Comparison of ENCODE assay signal across 8 cellular contexts in the genomic region with DNA sequence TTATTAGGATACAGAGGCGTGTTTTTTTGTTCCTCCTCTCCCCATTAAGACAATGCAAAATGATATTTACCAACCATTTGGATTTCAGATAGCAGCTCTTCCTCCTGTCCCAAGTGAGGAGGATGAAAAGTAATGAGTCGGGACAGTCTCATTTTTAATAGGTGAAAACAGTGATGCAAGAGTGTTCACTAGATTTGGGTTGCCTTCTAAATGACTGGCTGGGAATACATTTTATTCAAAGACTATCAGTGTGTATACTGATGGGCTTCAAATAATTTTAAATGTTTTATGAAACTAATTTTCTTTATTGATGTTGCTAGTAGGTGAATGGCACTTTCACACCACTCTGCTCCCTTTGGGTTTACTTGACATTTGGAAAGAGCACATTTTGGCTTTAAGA. TPM values are rescaled to one million over a fixed set of nuclear protein-coding genes. Genes with fewer than 3 reads are reported as not detected.
DNase-seq lines count a peak whose midpoint lies in the region; ATAC-seq and TF ChIP-seq lines count a peak whose summit lies in the region.

No MANE protein-coding gene starts in this region.

- H3K4me2 ChIP-seq in H9 (ENCODE audit: insufficient read depth, insufficient read length, low read length): peak overlapping the region; percentile 76

- no peaks in the 10 kb centered on the region for H3K79me1 ChIP-seq in H9 (ENCODE audit: insufficient read depth, low read depth, low read length, poor library complexity, severe bottlenecking)

- CTCF ChIA-PET in HEK293T (lab: Yijun Ruan, JAX): no interaction called here

- no peak overlapping the region for H3T11ph ChIP-seq in H9 (ENCODE audit: low read length)

- H3K23ac ChIP-seq in H9 (ENCODE audit: insufficient read length, low read depth, low read length): no peak overlapping the region

- no peak overlapping the region for H2AK5ac ChIP-seq in H9 (ENCODE audit: insufficient read length, low read length)

- no peak overlapping the region for H3K18ac ChIP-seq in H9 (ENCODE audit: insufficient read length, low read depth, low read length)

- peaks cover 21% of the 10 kb centered on the region for H3K23me2 ChIP-seq in H9 (ENCODE audit: insufficient read length, low read depth, low read length, poor library complexity, severe bottlenecking)

- no peak overlapping the region for H4K8ac ChIP-seq in H9 (replicated peaks; ENCODE audit: insufficient read length, low read depth, low read length)

- no peak overlapping the region for H3K9ac ChIP-seq in H9 (ENCODE audit: extremely low read depth, insufficient read length, low read length)

- H3K4me3 Mint-ChIP-seq in H9: peak overlapping the region; percentile 86 to 89

- H3K4me1 ChIP-seq in H9 (ENCODE audit: insufficient read depth, low read length): peaks cover 4% of the 10 kb centered on the region; the same call in 1 of the 2 replicates
- H3K4me1 ChIP-seq in gastroesophageal sphincter: peaks cover 3 to 57% (median 4%) of the 10 kb centered on the region in 3 donors

- H4K5ac ChIP-seq in H9 (ENCODE audit: insufficient read length, low read depth, low read length): no peak overlapping the region

- no peak overlapping the region for H2BK120ac ChIP-seq in H9 (ENCODE audit: low read depth, low read length, poor library complexity, severe bottlenecking)

- H3K27ac Mint-ChIP-seq in H9: peak overlapping the region; percentile 45 to 81 (median 54); a peak in 4 of 7 replicates

- peaks cover 3 to 19% (median 19%) of the 10 kb centered on the region in 3 experiments for H3K36me3 Mint-ChIP-seq in H9 (ENCODE audit: insufficient read depth in 1 of 3, low read depth in 3 of 3)

- H4K91ac ChIP-seq in H9 (ENCODE audit: insufficient read length, low read depth, low read length): no peak overlapping the region

- H3K56ac ChIP-seq in H9 (ENCODE audit: insufficient read length, low read depth, low read length): no peak overlapping the region

- H3K4me3 ChIP-seq in WI38 (ENCODE audit: low read depth, low read length): peak overlapping the region; percentile 85
- peak overlapping the region; percentile 80 to 96 for H3K4me3 ChIP-seq in gastroesophageal sphincter
- peak overlapping the region; percentile 38 to 89 (median 78) for H3K4me3 ChIP-seq in skin epidermis

- H3K27me3 Mint-ChIP-seq in H9 (ENCODE audit: low read depth): no peaks in the 10 kb centered on the region

- DNase-seq in H9: no peak
- DNase-seq in stimulated activated CD8-positive, alpha-beta memory T cell treated with anti-CD3 and anti-CD28 coated beads, Interleukin-4, amount 100 ng/mL, for 48 hours: no peak
- no peak for DNase-seq in HEK293T (ENCODE audit: extremely low spot score)

- H2BK20ac ChIP-seq in H9 (ENCODE audit: low read depth, low read length, poor library complexity, severe bottlenecking): no peak overlapping the region

- H3K27ac ChIP-seq in H9 (ENCODE audit: insufficient read length, low read depth, low read length) (no peak overlapping the region), gastroesophageal sphincter (peak overlapping the region in 3 of 4 donors; percentile 91 to 100 (median 99)), skin epidermis (peak overlapping the region in 12 of 21 experiments; percentile 72 to 99 (median 96))

- WGBS in H9 (ENCODE audit: extremely low coverage, insufficient read length, low lambda C conversion rate): no CpG with 5 or more reads among the region's 2 CpGs
- WGBS in gastroesophageal sphincter (ENCODE audit: low coverage in 1 of 2), 2 donors: 28 to 38% methylated on average over 2 of the region's 2 CpGs

- ATAC-seq in gastroesophageal sphincter (no peak), GM21526 (IDR thresholded peaks at IDR 0.05; ENCODE audit: low FRiP score, unreplicated experiment) (no peak), GM21515 (IDR thresholded peaks at IDR 0.05; ENCODE audit: unreplicated experiment) (no peak)

- TF ChIP-seq CTCF in H9 (conservative IDR thresholded peaks at IDR 0.05) (no peak), WI38 (IDR thresholded peaks at IDR 0.05; ENCODE audit: low read depth, low read length) (no peak), gastroesophageal sphincter (IDR thresholded peaks at IDR 0.05) (no peak)

- no peak overlapping the region for H3K14ac ChIP-seq in H9 (ENCODE audit: insufficient read depth, low read length)

- no peak overlapping the region for H2AFZ ChIP-seq in H9 (ENCODE audit: low read length)

- H3K36me3 ChIP-seq in gastroesophageal sphincter: peaks cover 0 to 12% of the 10 kb centered on the region in 2 donors

- H2BK15ac ChIP-seq in H9 (ENCODE audit: low read depth, low read length): no peak overlapping the region

- no peak overlapping the region for H2BK12ac ChIP-seq in H9 (ENCODE audit: insufficient read length, low read depth, low read length)

- TF ChIP-seq EP300 in gastroesophageal sphincter (IDR thresholded peaks at IDR 0.05): no peak

- no peak for TF ChIP-seq POLR2A in gastroesophageal sphincter (IDR thresholded peaks at IDR 0.05)

- H3K27me3 ChIP-seq in H9 (ENCODE audit: insufficient read depth, low read length) (no peaks in the 10 kb centered on the region), gastroesophageal sphincter (no peaks in the 10 kb centered on the region)

- H3K4me1 Mint-ChIP-seq in H9: peaks cover 22 to 23% of the 10 kb centered on the region in 2 experiments

- no peaks in the 10 kb centered on the region for H3K79me2 ChIP-seq in H9 (ENCODE audit: insufficient read depth, low read length)

- H4K20me1 ChIP-seq in H9 (ENCODE audit: control insufficient read depth, insufficient read depth, insufficient read length): no peaks in the 10 kb centered on the region

- H3K9me3 ChIP-seq in H9 (ENCODE audit: control insufficient read depth, low read depth, low read length): no peaks in the 10 kb centered on the region
- no peaks in the 10 kb centered on the region for H3K9me3 ChIP-seq in gastroesophageal sphincter

- POLR2A ChIA-PET in HEK293T (lab: Yijun Ruan, JAX): interaction anchor here (1.3 kb wide), 1 partner anchor 17 kb away, joined by 3 read pairs; no protein-coding TSS in a partner anchor

- no peaks in the 10 kb centered on the region for H3K9me3 Mint-ChIP-seq in H9

- no peak overlapping the region for H2BK5ac ChIP-seq in H9 (ENCODE audit: insufficient read length, low read length)

- no peak overlapping the region for H3K4ac ChIP-seq in H9 (ENCODE audit: low read depth, low read length)

TF ChIP-seq in HEK293T, 16 proteins besides CTCF, POLR2A, EP300 and RAD21:
- no peak for TF ChIP-seq HDGF (IDR thresholded peaks at IDR 0.05; ENCODE audit: borderline replicate concordance)
- TF ChIP-seq BHLHE40 (IDR thresholded peaks at IDR 0.05; ENCODE audit: borderline replicate concordance): no peak
- TF ChIP-seq, protein P1, sequence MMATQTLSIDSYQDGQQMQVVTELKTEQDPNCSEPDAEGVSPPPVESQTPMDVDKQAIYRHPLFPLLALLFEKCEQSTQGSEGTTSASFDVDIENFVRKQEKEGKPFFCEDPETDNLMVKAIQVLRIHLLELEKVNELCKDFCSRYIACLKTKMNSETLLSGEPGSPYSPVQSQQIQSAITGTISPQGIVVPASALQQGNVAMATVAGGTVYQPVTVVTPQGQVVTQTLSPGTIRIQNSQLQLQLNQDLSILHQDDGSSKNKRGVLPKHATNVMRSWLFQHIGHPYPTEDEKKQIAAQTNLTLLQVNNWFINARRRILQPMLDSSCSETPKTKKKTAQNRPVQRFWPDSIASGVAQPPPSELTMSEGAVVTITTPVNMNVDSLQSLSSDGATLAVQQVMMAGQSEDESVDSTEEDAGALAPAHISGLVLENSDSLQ (IDR thresholded peaks at IDR 0.05): no peak
- no peak for TF ChIP-seq FOXM1 (IDR thresholded peaks at IDR 0.05; ENCODE audit: borderline replicate concordance)
- no peak for TF ChIP-seq SP1 (IDR thresholded peaks at IDR 0.05)
- TF ChIP-seq TARDBP (IDR thresholded peaks at IDR 0.05): no peak
- TF ChIP-seq FOXK2 (IDR thresholded peaks at IDR 0.05): no peak
- TF ChIP-seq CTBP1 (IDR thresholded peaks at IDR 0.05; ENCODE audit: borderline replicate concordance): no peak
- TF ChIP-seq ARNT (IDR thresholded peaks at IDR 0.05): no peak
- TF ChIP-seq L3MBTL2 (conservative IDR thresholded peaks at IDR 0.05): no peak
- no peak for TF ChIP-seq LEF1 (IDR thresholded peaks at IDR 0.05; ENCODE audit: borderline replicate concordance)
- TF ChIP-seq FOXA1 (IDR thresholded peaks at IDR 0.05): no peak
- TF ChIP-seq NFRKB (IDR thresholded peaks at IDR 0.05): no peak
- no peak for TF ChIP-seq SUZ12 (IDR thresholded peaks at IDR 0.05)
- TF ChIP-seq ELF4 (IDR thresholded peaks at IDR 0.05): no peak
- no peak for TF ChIP-seq ZNF384 (IDR thresholded peaks at IDR 0.05)

RNA-seq across cellular contexts. Expression of a gene that starts 2.1 kb away (rescaled TPM):
- total RNA-seq in H9 (2021) (37.2 and 37.6 TPM in 2 replicates), gastroesophageal sphincter (10 to 100 TPM; 25.5 to 63.8 (median 36.8) TPM)
